Comparison of ENCODE assay signal across 27 cellular contexts in genomic region chr4:103118171-103118570, GRCh38.
"Had no signal": no experiment of that assay in that cellular context is flagged by ENCODE, and none has a peak within 500 bp of the region (broad histone marks: within the 10 kb centered on the region; RNA-seq: fewer than 3 reads in every experiment).

No MANE protein-coding gene starts in this region.

- DNase-seq: cerebellar nuclear complex; cortex of kidney; effector memory CD8-positive, alpha-beta T cell; glutamatergic neuron; heart right ventricle; hypothalamus; kidney; mesenchymal stem cell; mucosa of descending colon; naive B cell; right lobe of liver; small intestine; stimulated activated CD4-positive, alpha-beta T cell treated with anti-CD3 and anti-CD28 coated beads, Interleukin-1b, Interleukin-23, amount 100 ng/mL, for 48 hours; stimulated activated CD4-positive, alpha-beta T cell treated with anti-CD3 and anti-CD28 coated beads, Interleukin-4, amount 100 ng/mL, for 1 hour; stimulated activated CD8-positive, alpha-beta memory T cell treated with anti-CD3 and anti-CD28 coated beads, Interleukin-4, amount 100 ng/mL, for 48 hours; stimulated activated naive CD4-positive, alpha-beta T cell; stimulated activated naive CD8-positive, alpha-beta T cell treated with anti-CD3 and anti-CD28 coated beads, Interleukin-15, amount 100 ng/mL, for 72 hours; transverse colon; upper lobe of right lung; uterus had no signal

- H3K36me3 ChIP-seq: gastroesophageal sphincter, neutrophil, right lobe of liver, suprapubic skin, transverse colon, upper lobe of right lung, uterus had no signal

- H3K27ac ChIP-seq: gastroesophageal sphincter, heart right ventricle, neutrophil, parathyroid adenoma, right lobe of liver, suprapubic skin, transverse colon, upper lobe of right lung, uterus had no signal

- H3K9me3 ChIP-seq: gastroesophageal sphincter, heart right ventricle, mucosa of descending colon, neutrophil, right lobe of liver, suprapubic skin, transverse colon, upper lobe of right lung, uterus had no signal

- H3K9ac ChIP-seq: parathyroid adenoma had no signal

- ATAC-seq: effector memory CD8-positive, alpha-beta T cell; gastroesophageal sphincter; heart right ventricle; left lobe of liver; mucosa of descending colon; natural killer cell treated with Interleukin-12 subunit alpha and Interleukin-12 subunit beta and Interleukin-15 and Interleukin-18, amount 100 ng/mL, for 72 hours; right lobe of liver; stimulated activated naive CD8-positive, alpha-beta T cell treated with anti-CD3 and anti-CD28 coated beads, Interleukin-15, amount 100 ng/mL, for 72 hours; upper lobe of right lung had no signal

- H3K4me3 ChIP-seq: gastroesophageal sphincter, heart right ventricle, lung, mucosa of descending colon, right lobe of liver, suprapubic skin, transverse colon, upper lobe of right lung, uterus had no signal

- H2AFZ ChIP-seq: parathyroid adenoma had no signal

- H3K79me2 ChIP-seq: parathyroid adenoma had no signal

- H3K27me3 ChIP-seq: gastroesophageal sphincter, heart right ventricle, neutrophil, right lobe of liver, suprapubic skin, transverse colon, upper lobe of right lung, uterus had no signal

- H3K4me1 ChIP-seq: gastroesophageal sphincter, heart right ventricle, parathyroid adenoma, right lobe of liver, suprapubic skin, transverse colon, upper lobe of right lung, uterus had no signal
